Comparison of ENCODE assay signal across 1 cellular context in the genomic region with DNA sequence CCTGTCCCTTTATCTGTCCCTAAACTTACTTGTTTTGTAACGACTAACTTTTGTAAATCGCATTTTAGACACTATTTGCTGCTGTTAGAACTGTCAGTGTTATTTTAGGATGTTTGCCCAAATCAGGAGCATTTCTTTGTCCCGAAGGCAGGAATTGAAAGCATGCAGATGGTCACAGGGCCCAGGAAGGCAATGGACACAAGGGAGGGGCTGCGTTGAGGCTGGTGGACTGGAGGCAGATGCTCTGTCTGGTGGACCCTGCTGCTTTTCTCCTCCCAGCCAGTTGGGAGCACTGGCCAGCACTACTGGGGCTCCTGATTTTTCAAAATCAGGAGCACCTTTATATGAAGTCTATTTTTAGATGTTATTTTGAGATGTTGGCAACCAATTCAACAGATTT.
TF ChIP-seq lines count a peak whose summit lies in the region.

No MANE protein-coding gene starts in this region.

TF ChIP-seq in WTC11, 78 proteins besides CTCF, POLR2A, EP300 and RAD21 (continued from another document):
- TF ChIP-seq, protein P1, sequence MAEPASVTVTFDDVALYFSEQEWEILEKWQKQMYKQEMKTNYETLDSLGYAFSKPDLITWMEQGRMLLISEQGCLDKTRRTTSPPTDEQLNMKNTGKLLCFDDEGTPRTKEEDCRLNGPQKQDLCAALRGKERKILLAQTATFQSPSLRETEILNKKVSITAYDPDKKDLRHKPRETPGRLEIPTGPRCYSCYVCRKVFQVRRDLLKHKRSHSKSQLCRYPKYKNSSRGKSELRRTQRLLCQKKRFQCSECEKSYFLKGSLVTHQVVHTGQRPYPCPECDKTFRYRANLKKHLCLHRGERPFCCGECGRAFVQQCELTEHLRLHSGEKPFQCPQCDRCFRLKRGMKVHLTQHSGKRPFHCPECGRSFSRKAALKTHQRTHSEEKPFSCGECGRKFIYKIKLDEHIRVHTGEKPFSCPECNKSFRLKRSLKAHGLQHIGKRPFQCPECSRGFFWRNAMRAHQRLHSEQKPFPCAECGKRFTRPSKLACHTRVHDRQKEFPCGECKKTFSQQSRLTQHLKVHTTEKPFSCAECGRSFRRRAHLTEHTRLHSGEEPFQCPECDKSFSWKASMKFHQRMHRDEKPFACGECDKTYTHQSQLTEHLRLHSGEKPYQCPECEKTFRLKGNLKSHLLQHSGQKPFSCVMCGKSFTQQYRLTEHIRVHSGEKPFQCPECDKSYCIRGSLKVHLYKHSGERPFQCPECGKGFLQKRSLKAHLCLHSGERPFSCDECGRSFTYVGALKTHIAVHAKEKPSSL (CRISPR knock-in tag; conservative IDR thresholded peaks at IDR 0.05), result no peak
- no peak for TF ChIP-seq RORB (CRISPR knock-in tag; IDR thresholded peaks at IDR 0.05)
- TF ChIP-seq, protein P2, sequence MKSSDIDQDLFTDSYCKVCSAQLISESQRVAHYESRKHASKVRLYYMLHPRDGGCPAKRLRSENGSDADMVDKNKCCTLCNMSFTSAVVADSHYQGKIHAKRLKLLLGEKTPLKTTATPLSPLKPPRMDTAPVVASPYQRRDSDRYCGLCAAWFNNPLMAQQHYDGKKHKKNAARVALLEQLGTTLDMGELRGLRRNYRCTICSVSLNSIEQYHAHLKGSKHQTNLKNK (CRISPR knock-in tag; IDR thresholded peaks at IDR 0.05), result no peak
- TF ChIP-seq PRRX2 (CRISPR knock-in tag; IDR thresholded peaks at IDR 0.05), result no peak
- TF ChIP-seq NFATC4 (CRISPR knock-in tag; IDR thresholded peaks at IDR 0.05), result no peak
- no peak for TF ChIP-seq ZNF317 (CRISPR knock-in tag; IDR thresholded peaks at IDR 0.05; ENCODE audit: borderline replicate concordance, low read depth)
- TF ChIP-seq ZNF232 (CRISPR knock-in tag; IDR thresholded peaks at IDR 0.05), result no peak
- TF ChIP-seq, protein P3, sequence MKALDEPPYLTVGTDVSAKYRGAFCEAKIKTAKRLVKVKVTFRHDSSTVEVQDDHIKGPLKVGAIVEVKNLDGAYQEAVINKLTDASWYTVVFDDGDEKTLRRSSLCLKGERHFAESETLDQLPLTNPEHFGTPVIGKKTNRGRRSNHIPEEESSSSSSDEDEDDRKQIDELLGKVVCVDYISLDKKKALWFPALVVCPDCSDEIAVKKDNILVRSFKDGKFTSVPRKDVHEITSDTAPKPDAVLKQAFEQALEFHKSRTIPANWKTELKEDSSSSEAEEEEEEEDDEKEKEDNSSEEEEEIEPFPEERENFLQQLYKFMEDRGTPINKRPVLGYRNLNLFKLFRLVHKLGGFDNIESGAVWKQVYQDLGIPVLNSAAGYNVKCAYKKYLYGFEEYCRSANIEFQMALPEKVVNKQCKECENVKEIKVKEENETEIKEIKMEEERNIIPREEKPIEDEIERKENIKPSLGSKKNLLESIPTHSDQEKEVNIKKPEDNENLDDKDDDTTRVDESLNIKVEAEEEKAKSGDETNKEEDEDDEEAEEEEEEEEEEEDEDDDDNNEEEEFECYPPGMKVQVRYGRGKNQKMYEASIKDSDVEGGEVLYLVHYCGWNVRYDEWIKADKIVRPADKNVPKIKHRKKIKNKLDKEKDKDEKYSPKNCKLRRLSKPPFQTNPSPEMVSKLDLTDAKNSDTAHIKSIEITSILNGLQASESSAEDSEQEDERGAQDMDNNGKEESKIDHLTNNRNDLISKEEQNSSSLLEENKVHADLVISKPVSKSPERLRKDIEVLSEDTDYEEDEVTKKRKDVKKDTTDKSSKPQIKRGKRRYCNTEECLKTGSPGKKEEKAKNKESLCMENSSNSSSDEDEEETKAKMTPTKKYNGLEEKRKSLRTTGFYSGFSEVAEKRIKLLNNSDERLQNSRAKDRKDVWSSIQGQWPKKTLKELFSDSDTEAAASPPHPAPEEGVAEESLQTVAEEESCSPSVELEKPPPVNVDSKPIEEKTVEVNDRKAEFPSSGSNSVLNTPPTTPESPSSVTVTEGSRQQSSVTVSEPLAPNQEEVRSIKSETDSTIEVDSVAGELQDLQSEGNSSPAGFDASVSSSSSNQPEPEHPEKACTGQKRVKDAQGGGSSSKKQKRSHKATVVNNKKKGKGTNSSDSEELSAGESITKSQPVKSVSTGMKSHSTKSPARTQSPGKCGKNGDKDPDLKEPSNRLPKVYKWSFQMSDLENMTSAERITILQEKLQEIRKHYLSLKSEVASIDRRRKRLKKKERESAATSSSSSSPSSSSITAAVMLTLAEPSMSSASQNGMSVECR (CRISPR knock-in tag; IDR thresholded peaks at IDR 0.05; ENCODE audit: borderline replicate concordance), result no peak
- no peak for TF ChIP-seq ESRRA (CRISPR knock-in tag; IDR thresholded peaks at IDR 0.05; ENCODE audit: borderline replicate concordance)
- TF ChIP-seq NR1H2 (CRISPR knock-in tag; IDR thresholded peaks at IDR 0.05), result no peak
- no peak for TF ChIP-seq CBFB (CRISPR knock-in tag; IDR thresholded peaks at IDR 0.05; ENCODE audit: low read depth)
